Comparison of ENCODE assay signal across 9 cellular contexts in the genomic region with DNA sequence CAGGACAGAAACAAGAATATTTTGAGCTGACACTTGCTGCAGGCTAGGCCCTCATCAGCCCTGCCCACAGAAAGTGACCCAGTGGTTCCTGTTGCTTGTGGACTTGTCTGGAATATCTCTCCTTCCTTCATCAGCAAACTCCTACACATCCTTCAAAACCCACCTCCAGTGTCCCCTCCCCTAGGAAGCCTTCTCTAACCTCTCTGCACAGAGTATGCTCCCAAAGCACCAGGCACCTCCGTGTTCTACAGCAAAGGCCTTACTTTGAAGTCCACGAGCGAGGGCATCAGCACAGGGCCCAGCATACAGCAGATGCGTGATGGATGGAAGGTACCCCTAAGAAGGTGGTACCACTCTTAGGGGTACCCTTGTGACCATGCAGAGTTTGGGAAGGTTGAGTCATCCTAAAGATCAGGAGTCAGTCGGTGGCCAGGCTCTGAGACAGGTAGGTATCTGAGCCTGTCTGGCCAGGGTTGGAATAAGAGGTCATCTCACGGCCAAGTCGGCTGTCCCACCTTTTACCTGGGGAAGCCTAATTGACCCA. TPM values are rescaled to one million over a fixed set of nuclear protein-coding genes. Genes with fewer than 3 reads are reported as not detected.
DNase-seq lines count a peak whose midpoint lies in the region; ATAC-seq and TF ChIP-seq lines count a peak whose summit lies in the region.
"Had no signal": no experiment of that assay in that cellular context is flagged by ENCODE, and none has a peak within 500 bp of the region (broad histone marks: within the 10 kb centered on the region; RNA-seq: fewer than 3 reads in every experiment).

No MANE protein-coding gene starts in this region.

- H3K4me1 Mint-ChIP-seq in GM23338 = peaks cover 65% of the 10 kb centered on the region
- peaks cover 82 to 90% (median 86%) of the 10 kb centered on the region in 3 donors for H3K4me1 Mint-ChIP-seq in T-cell
- H3K4me1 Mint-ChIP-seq in endothelial cell (ENCODE audit: unreplicated experiment) = peaks cover 58% of the 10 kb centered on the region

- H3K27me3 ChIP-seq in GM23338 (ENCODE audit: insufficient read depth) = peaks cover 24% of the 10 kb centered on the region
- H3K27me3 ChIP-seq: breast epithelium had no signal

- no peaks in the 10 kb centered on the region for H3K9me2 ChIP-seq in GM23338 (ENCODE audit: insufficient read depth)

- H3K4me3 Mint-ChIP-seq in GM23338 (peak overlapping the region; percentile 6; the same call in 1 of the 3 replicates), T-cell (peak overlapping the region; percentile 4 to 85 (median 80)), endothelial cell (ENCODE audit: unreplicated experiment) (peak overlapping the region; percentile 78)

- H2AFZ ChIP-seq in GM23338 = no peak overlapping the region

- H3K79me2 ChIP-seq in GM23338 (replicated peaks; ENCODE audit: insufficient read depth) = peaks cover 15% of the 10 kb centered on the region

- peaks cover 30% of the 10 kb centered on the region for H3K36me3 Mint-ChIP-seq in GM23338 (ENCODE audit: low read depth)
- H3K36me3 Mint-ChIP-seq in T-cell = peaks cover 5% of the 10 kb centered on the region
- peaks cover 13% of the 10 kb centered on the region for H3K36me3 Mint-ChIP-seq in endothelial cell (ENCODE audit: low read depth, unreplicated experiment)

- POLR2A ChIA-PET in T-cell (lab: Charles Lee) = no interaction called here

- H3K27ac ChIP-seq in GM23338 (ENCODE audit: low read depth) = no peak overlapping the region

- no peak overlapping the region for H3K4me3 ChIP-seq in GM23338

- H3K27me3 Mint-ChIP-seq in GM23338 (ENCODE audit: insufficient read depth, low read depth, poor library complexity) (peaks cover 46% of the 10 kb centered on the region), T-cell (no peaks in the 10 kb centered on the region), endothelial cell (ENCODE audit: unreplicated experiment) (peaks cover 30% of the 10 kb centered on the region)

- ATAC-seq in GM23338 (no peak), T-cell (replicated peaks in 1 of 4) (no peak), HG02763 (IDR thresholded peaks at IDR 0.05; ENCODE audit: unreplicated experiment) (no peak)

- TF ChIP-seq CTCF in GM23338 (conservative IDR thresholded peaks at IDR 0.05; ENCODE audit: low read depth in 2 of 2) = no peak
- TF ChIP-seq CTCF in endothelial cell (IDR thresholded peaks at IDR 0.05; ENCODE audit: unreplicated experiment) = no peak

- no peak overlapping the region for H3K4me2 ChIP-seq in GM23338

- peaks cover 3% of the 10 kb centered on the region; the same call in 2 of the 3 replicates for H3K9me3 Mint-ChIP-seq in GM23338
- no peaks in the 10 kb centered on the region for H3K9me3 Mint-ChIP-seq in T-cell
- no peaks in the 10 kb centered on the region for H3K9me3 Mint-ChIP-seq in endothelial cell (ENCODE audit: unreplicated experiment)

- peaks cover 37% of the 10 kb centered on the region for H3K4me1 ChIP-seq in GM23338 (ENCODE audit: insufficient read depth)

- H3K27ac Mint-ChIP-seq in GM23338 (0 out of 2 replicates have a peak overlapping the region, but pooled peaks have one; percentile 24), T-cell (peak overlapping the region; percentile 87), endothelial cell (ENCODE audit: unreplicated experiment) (peak overlapping the region; percentile 77)

- DNase-seq in GM23338 (ENCODE audit: low spot score) = no peak
- peak in 1 of 34 experiments; percentile 19 for DNase-seq in T-cell
- DNase-seq in endothelial cell (ENCODE audit: low spot score) = no peak
- peak; percentile 28 for DNase-seq in stimulated activated CD8-positive, alpha-beta memory T cell treated with anti-CD3 and anti-CD28 coated beads, Interleukin-4, amount 100 ng/mL, for 48 hours
- DNase-seq in GM19240 (ENCODE audit: insufficient read length, low spot score) = no peak
- DNase-seq in OCI-M1 (lab: John Stamatoyannopoulos, UW) = no peak
- DNase-seq: NCI-H187 had no signal

- H3K36me3 ChIP-seq in GM23338 (ENCODE audit: insufficient read depth) = no peaks in the 10 kb centered on the region
- H3K36me3 ChIP-seq: breast epithelium had no signal

- H3F3A ChIP-seq in GM23338 (replicated peaks; ENCODE audit: low read depth) = 0 out of 2 replicates have a peak, but pooled peaks cover 11% of the 10 kb centered on the region

- H4K20me1 ChIP-seq in GM23338 (replicated peaks; ENCODE audit: insufficient read depth) = peaks cover 9% of the 10 kb centered on the region; the same call in 1 of the 2 replicates

- CTCF ChIA-PET in T-cell (lab: Charles Lee) = interaction anchor here in 1 of 2 donors (1.2 kb wide), 1 partner anchor 72 kb away, joined by 4 read pairs; a partner anchor contains a TSS

TF ChIP-seq in GM23338, 12 proteins besides CTCF, POLR2A, EP300 and RAD21:
- TF ChIP-seq JUNB (IDR thresholded peaks at IDR 0.05; ENCODE audit: unreplicated experiment) = no peak
- TF ChIP-seq ZNF331 (CRISPR knock-in tag; IDR thresholded peaks at IDR 0.05; ENCODE audit: low read depth) = no peak
- TF ChIP-seq, protein P1, sequence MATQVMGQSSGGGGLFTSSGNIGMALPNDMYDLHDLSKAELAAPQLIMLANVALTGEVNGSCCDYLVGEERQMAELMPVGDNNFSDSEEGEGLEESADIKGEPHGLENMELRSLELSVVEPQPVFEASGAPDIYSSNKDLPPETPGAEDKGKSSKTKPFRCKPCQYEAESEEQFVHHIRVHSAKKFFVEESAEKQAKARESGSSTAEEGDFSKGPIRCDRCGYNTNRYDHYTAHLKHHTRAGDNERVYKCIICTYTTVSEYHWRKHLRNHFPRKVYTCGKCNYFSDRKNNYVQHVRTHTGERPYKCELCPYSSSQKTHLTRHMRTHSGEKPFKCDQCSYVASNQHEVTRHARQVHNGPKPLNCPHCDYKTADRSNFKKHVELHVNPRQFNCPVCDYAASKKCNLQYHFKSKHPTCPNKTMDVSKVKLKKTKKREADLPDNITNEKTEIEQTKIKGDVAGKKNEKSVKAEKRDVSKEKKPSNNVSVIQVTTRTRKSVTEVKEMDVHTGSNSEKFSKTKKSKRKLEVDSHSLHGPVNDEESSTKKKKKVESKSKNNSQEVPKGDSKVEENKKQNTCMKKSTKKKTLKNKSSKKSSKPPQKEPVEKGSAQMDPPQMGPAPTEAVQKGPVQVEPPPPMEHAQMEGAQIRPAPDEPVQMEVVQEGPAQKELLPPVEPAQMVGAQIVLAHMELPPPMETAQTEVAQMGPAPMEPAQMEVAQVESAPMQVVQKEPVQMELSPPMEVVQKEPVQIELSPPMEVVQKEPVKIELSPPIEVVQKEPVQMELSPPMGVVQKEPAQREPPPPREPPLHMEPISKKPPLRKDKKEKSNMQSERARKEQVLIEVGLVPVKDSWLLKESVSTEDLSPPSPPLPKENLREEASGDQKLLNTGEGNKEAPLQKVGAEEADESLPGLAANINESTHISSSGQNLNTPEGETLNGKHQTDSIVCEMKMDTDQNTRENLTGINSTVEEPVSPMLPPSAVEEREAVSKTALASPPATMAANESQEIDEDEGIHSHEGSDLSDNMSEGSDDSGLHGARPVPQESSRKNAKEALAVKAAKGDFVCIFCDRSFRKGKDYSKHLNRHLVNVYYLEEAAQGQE (IDR thresholded peaks at IDR 0.05; ENCODE audit: unreplicated experiment) = no peak
- TF ChIP-seq CREB1 (CRISPR knock-in tag; IDR thresholded peaks at IDR 0.05; ENCODE audit: low read depth) = no peak
- no peak for TF ChIP-seq ZNF114 (CRISPR knock-in tag; IDR thresholded peaks at IDR 0.05)
- TF ChIP-seq POLR2AphosphoS5 (IDR thresholded peaks at IDR 0.05; ENCODE audit: low read depth) = no peak
- TF ChIP-seq STAT1 (IDR thresholded peaks at IDR 0.05; ENCODE audit: unreplicated experiment) = no peak

RNA-seq across cellular contexts. Expression of a gene that starts 2.0 kb away (rescaled TPM):
- total RNA-seq in GM23338 (2014; rRNA removed; shearing (Covaris generic)) = 4.7 and 5.2 TPM in 2 replicates
- polyA plus RNA-seq in GM23338 (2016; fragmentation: Nextera tagmentation; extraction: Ambion mirVana) = 2.0 and 3.2 TPM in 2 replicates
- 10 to 100 TPM in 1 of 5 donors, 1 to 10 TPM in 4; 6.1 to 11.2 (median 6.6) TPM for total RNA-seq in T-cell
- total RNA-seq in endothelial cell (ENCODE audit: unreplicated experiment) = 14.6 TPM

RNA-seq across cellular contexts. Expression of a gene that starts 8.0 kb away (rescaled TPM):
- total RNA-seq in GM23338 (2014; rRNA removed; shearing (Covaris generic)) = 5.5 and 11.1 TPM in 2 replicates
- 2.2 and 2.6 TPM in 2 replicates for polyA plus RNA-seq in GM23338 (2016; fragmentation: Nextera tagmentation; extraction: Ambion mirVana)
- total RNA-seq in T-cell (10 to 100 TPM in 1 of 5 donors, 1 to 10 TPM in 4; 1.5 to 10.2 (median 5.9) TPM), endothelial cell (ENCODE audit: unreplicated experiment) (0.28 TPM)

RNA-seq across cellular contexts. Expression of a gene that starts 48.1 kb away (rescaled TPM):
- 26.6 and 29.1 TPM in 2 replicates for total RNA-seq in GM23338 (2014; rRNA removed; shearing (Covaris generic))
- polyA plus RNA-seq in GM23338 (2016; fragmentation: Nextera tagmentation; extraction: Ambion mirVana) = 11.4 and 12.9 TPM in 2 replicates
- total RNA-seq in T-cell (1 to 10 TPM; 2.2 to 4.1 (median 3.1) TPM), endothelial cell (ENCODE audit: unreplicated experiment) (69.4 TPM)

Comparison
In these comparisons a context has a peak if more than half of its experiments do, and no peak if none do; other contexts are left out.
1. H3K27ac Mint-ChIP-seq: peak in every context shown above with its lines; median percentile 87 in T-cell; 77 in endothelial cell; 24 in GM23338.
2. H3K4me3 Mint-ChIP-seq: peak in every context shown above with its lines; median percentile 80 in T-cell; 78 in endothelial cell; 6 in GM23338.